12 cellular contexts compared by ENCODE assay signal in genomic region chr2:62871506-62871905, GRCh38.
A peak's percentile ranks its signal among the peaks of the same experiment; 100 is the strongest.
DNase-seq lines count a peak whose midpoint lies in the region; ATAC-seq and TF ChIP-seq lines count a peak whose summit lies in the region.
"Had no signal": no experiment of that assay in that cellular context is flagged by ENCODE, and none has a peak within 500 bp of the region (broad histone marks: within the 10 kb centered on the region; RNA-seq: fewer than 3 reads in every experiment).

No MANE protein-coding gene starts in this region.

- H3K4me1 Mint-ChIP-seq in activated naive CD8-positive, alpha-beta T cell treated with anti-CD3 and anti-CD28 coated beads, Interleukin-2, amount 50 U/mL, for 24 hours, result no peaks in the 10 kb centered on the region

- no peak for TF ChIP-seq RAD21 in HCT116 (IDR thresholded peaks at IDR 0.05; ENCODE audit: low read depth)

- H3K79me2 ChIP-seq in HCT116 (ENCODE audit: insufficient read depth, low read length), result no peaks in the 10 kb centered on the region

- H3K9me3 ChIP-seq in HCT116 (ENCODE audit: control insufficient read depth in 1 of 2, insufficient read depth in 1 of 2, low read depth in 1 of 2, low read length in 2 of 2) (peaks cover 0 to 15% of the 10 kb centered on the region in 2 experiments; a peak in 2 of 4 replicates), lower lobe of right lung (no peaks in the 10 kb centered on the region)

- CTCF ChIA-PET in HCT116 (lab: Charles Lee), result no interaction called here

- H3K4me1 ChIP-seq in HCT116 (ENCODE audit: control insufficient read depth in 1 of 2, insufficient read depth in 2 of 2, low read length in 2 of 2) (peaks cover 8 to 13% of the 10 kb centered on the region in 2 experiments), lower lobe of right lung (no peaks in the 10 kb centered on the region)

- H3K27me3 ChIP-seq in HCT116 (ENCODE audit: insufficient read depth, low read length) (no peaks in the 10 kb centered on the region), lower lobe of right lung (ENCODE audit: low read depth) (no peaks in the 10 kb centered on the region)

- H3K4me2 ChIP-seq in HCT116 (ENCODE audit: low read length), result peak overlapping the region; percentile 32; the same call in 1 of the 2 replicates

- DNase-seq in HCT116 (ENCODE audit: low read depth, low spot score), result peak; percentile 18
- no peak for DNase-seq in activated naive CD8-positive, alpha-beta T cell treated with anti-CD3 and anti-CD28 coated beads, Interleukin-2, amount 50 U/mL, for 24 hours
- peak; percentile 13 for DNase-seq in renal cortical epithelial cell (ENCODE audit: low read depth)
- no peak for DNase-seq in HUDEP-2 (lab: John Stamatoyannopoulos, UW; ENCODE audit: unreplicated experiment in 76 of 76)
- DNase-seq in lower lobe of right lung, result no peak
- no peak for DNase-seq in stimulated activated CD8-positive, alpha-beta memory T cell treated with anti-CD3 and anti-CD28 coated beads, Interleukin-4, amount 100 ng/mL, for 48 hours
- DNase-seq: CD8-positive, alpha-beta T cell; NCI-H1092 treated with DMSO at 0.1 percent for 48 hours; NCI-H187 treated with DMSO at 0.1 percent for 48 hours; NCI-H774; SHP77 treated with DMSO at 0.1 percent for 48 hours had no signal

- RAD21 ChIA-PET in HCT116 (lab: Charles Lee; ENCODE audit: low non-redundant PET in 1 of 2, low total read pairs in 2 of 2, uncharacterized antibody in 2 of 2, unreplicated experiment in 2 of 2), result no interaction called here

- no peak overlapping the region for H3K4me3 ChIP-seq in HCT116 (replicated peaks in 1 of 2; ENCODE audit: low read depth in 1 of 2, low read length in 2 of 2)
- no peak overlapping the region for H3K4me3 ChIP-seq in lower lobe of right lung

- no TSS peak for BruUV-seq in HCT116 (replicated peaks; lab: Mats Ljungman, UMichigan)

- H3K27me3 Mint-ChIP-seq in activated naive CD8-positive, alpha-beta T cell treated with anti-CD3 and anti-CD28 coated beads, Interleukin-2, amount 50 U/mL, for 24 hours, result no peaks in the 10 kb centered on the region

- H3K9me3 Mint-ChIP-seq in activated naive CD8-positive, alpha-beta T cell treated with anti-CD3 and anti-CD28 coated beads, Interleukin-2, amount 50 U/mL, for 24 hours, result peaks cover 42% of the 10 kb centered on the region

- H3K27ac ChIP-seq in HCT116 (ENCODE audit: low read depth, low read length) (peak overlapping the region; percentile 67; the same call in 1 of the 2 replicates), lower lobe of right lung (no peak overlapping the region)

- no peak overlapping the region for H3K9ac ChIP-seq in HCT116 (ENCODE audit: low read length)

- H4K20me1 ChIP-seq in HCT116 (ENCODE audit: insufficient read depth), result 0 out of 2 replicates have a peak, but pooled peaks cover 3% of the 10 kb centered on the region

- no peak overlapping the region for H3K27ac Mint-ChIP-seq in activated naive CD8-positive, alpha-beta T cell treated with anti-CD3 and anti-CD28 coated beads, Interleukin-2, amount 50 U/mL, for 24 hours
- H3K27ac Mint-ChIP-seq: CD8-positive, alpha-beta T cell had no signal

- intact Hi-C loops in HCT116 (cut with micrococcal nuclease), result no loop called here
- intact Hi-C loops in lower lobe of right lung (cut with DNase I), result no loop called here

- POLR2A ChIA-PET in HCT116 (lab: Charles Lee), result no interaction called here

- TF ChIP-seq POLR2A in HCT116 (IDR thresholded peaks at IDR 0.05; ENCODE audit: borderline replicate concordance, extremely low read depth, insufficient read depth, insufficient read length), result no peak

- H3K36me3 Mint-ChIP-seq in activated naive CD8-positive, alpha-beta T cell treated with anti-CD3 and anti-CD28 coated beads, Interleukin-2, amount 50 U/mL, for 24 hours (ENCODE audit: low read depth), result peaks cover 60% of the 10 kb centered on the region

- TF ChIP-seq CTCF in HCT116 (IDR thresholded peaks at IDR 0.05 in 2 of 3, conservative IDR thresholded peaks at IDR 0.05 in 1 of 3; ENCODE audit: borderline replicate concordance in 1 of 3, insufficient read depth in 1 of 3, low read depth in 2 of 3, low read length in 2 of 3) (no peak), lower lobe of right lung (IDR thresholded peaks at IDR 0.05) (no peak)

- no peaks in the 10 kb centered on the region; the same call in 1 of the 2 replicates for H3K9me2 ChIP-seq in HCT116 (ENCODE audit: insufficient read depth)

- ATAC-seq in HCT116 (peak; percentile 72), esophagus mucosa (peak; percentile 85), lower lobe of right lung (no peak)
- ATAC-seq in activated naive CD8-positive, alpha-beta T cell treated with anti-CD3 and anti-CD28 coated beads, Interleukin-2, amount 50 U/mL, for 24 hours, result peak; percentile 40
- ATAC-seq: CD8-positive, alpha-beta T cell had no signal

- H3K36me3 ChIP-seq in HCT116 (ENCODE audit: control insufficient read depth in 1 of 2, insufficient read depth in 2 of 2, low read length in 2 of 2) (peaks cover 23 to 45% of the 10 kb centered on the region in 2 experiments), lower lobe of right lung (peaks cover 25% of the 10 kb centered on the region)

- H3K4me3 Mint-ChIP-seq in activated naive CD8-positive, alpha-beta T cell treated with anti-CD3 and anti-CD28 coated beads, Interleukin-2, amount 50 U/mL, for 24 hours, result no peak overlapping the region
- H3K4me3 Mint-ChIP-seq: CD8-positive, alpha-beta T cell had no signal

- H2AFZ ChIP-seq in HCT116 (ENCODE audit: low read depth, low read length, poor library complexity, severe bottlenecking), result no peak overlapping the region

TF ChIP-seq in HCT116, 20 proteins besides CTCF, POLR2A, EP300 and RAD21:
- TF ChIP-seq SIN3A (IDR thresholded peaks at IDR 0.05; ENCODE audit: low read depth) (no peak), CEBPB (IDR thresholded peaks at IDR 0.05; ENCODE audit: low read depth) (0 out of 2 replicates have a peak, but pooled peaks have one; percentile 36), JUND (IDR thresholded peaks at IDR 0.05) (peak; percentile 29; the same call in 1 of the 2 replicates), EZH2phosphoT487 (IDR thresholded peaks at IDR 0.05; ENCODE audit: borderline replicate concordance) (no peak), CBX3 (IDR thresholded peaks at IDR 0.05; ENCODE audit: low read depth) (no peak), FOSL1 (IDR thresholded peaks at IDR 0.05; ENCODE audit: low read depth) (peak; percentile 45; the same call in 1 of the 2 replicates), EGR1 (IDR thresholded peaks at IDR 0.05; ENCODE audit: low read depth) (no peak), TCF7L2 (IDR thresholded peaks at IDR 0.05; ENCODE audit: borderline replicate concordance, extremely low read depth, insufficient read depth, insufficient read length) (peak; percentile 67), ZNF274 (IDR thresholded peaks at IDR 0.05; ENCODE audit: low read depth, low read length) (no peak), SP1 (IDR thresholded peaks at IDR 0.05; ENCODE audit: low read depth) (peak; percentile 41)
- TF ChIP-seq, protein P1, sequence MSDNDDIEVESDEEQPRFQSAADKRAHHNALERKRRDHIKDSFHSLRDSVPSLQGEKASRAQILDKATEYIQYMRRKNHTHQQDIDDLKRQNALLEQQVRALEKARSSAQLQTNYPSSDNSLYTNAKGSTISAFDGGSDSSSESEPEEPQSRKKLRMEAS (IDR thresholded peaks at IDR 0.05), result no peak
- TF ChIP-seq, protein P2, sequence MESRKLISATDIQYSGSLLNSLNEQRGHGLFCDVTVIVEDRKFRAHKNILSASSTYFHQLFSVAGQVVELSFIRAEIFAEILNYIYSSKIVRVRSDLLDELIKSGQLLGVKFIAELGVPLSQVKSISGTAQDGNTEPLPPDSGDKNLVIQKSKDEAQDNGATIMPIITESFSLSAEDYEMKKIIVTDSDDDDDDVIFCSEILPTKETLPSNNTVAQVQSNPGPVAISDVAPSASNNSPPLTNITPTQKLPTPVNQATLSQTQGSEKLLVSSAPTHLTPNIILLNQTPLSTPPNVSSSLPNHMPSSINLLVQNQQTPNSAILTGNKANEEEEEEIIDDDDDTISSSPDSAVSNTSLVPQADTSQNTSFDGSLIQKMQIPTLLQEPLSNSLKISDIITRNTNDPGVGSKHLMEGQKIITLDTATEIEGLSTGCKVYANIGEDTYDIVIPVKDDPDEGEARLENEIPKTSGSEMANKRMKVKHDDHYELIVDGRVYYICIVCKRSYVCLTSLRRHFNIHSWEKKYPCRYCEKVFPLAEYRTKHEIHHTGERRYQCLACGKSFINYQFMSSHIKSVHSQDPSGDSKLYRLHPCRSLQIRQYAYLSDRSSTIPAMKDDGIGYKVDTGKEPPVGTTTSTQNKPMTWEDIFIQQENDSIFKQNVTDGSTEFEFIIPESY (IDR thresholded peaks at IDR 0.05; ENCODE audit: extremely low read depth, insufficient replicate concordance, low read length), result no peak
- TF ChIP-seq, protein P3, sequence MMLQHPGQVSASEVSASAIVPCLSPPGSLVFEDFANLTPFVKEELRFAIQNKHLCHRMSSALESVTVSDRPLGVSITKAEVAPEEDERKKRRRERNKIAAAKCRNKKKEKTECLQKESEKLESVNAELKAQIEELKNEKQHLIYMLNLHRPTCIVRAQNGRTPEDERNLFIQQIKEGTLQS (IDR thresholded peaks at IDR 0.05), result no peak
TF ChIP-seq in HCT116: peak in this region for 5.

Comparison
In these comparisons a context has a peak if more than half of its experiments do, and no peak if none do; other contexts are left out.
1. ATAC-seq: peak in HCT116 (single experiment), activated naive CD8-positive, alpha-beta T cell treated with anti-CD3 and anti-CD28 coated beads, Interleukin-2, amount 50 U/mL, for 24 hours (single experiment) and esophagus mucosa (single experiment); none in lower lobe of right lung (0 of 2).
2. DNase-seq: peak in HCT116 (single experiment) and renal cortical epithelial cell (single experiment); none in activated naive CD8-positive, alpha-beta T cell treated with anti-CD3 and anti-CD28 coated beads, Interleukin-2, amount 50 U/mL, for 24 hours (single experiment), HUDEP-2 (0 of 76), lower lobe of right lung (single experiment) and stimulated activated CD8-positive, alpha-beta memory T cell treated with anti-CD3 and anti-CD28 coated beads, Interleukin-4, amount 100 ng/mL, for 48 hours (single experiment).